Comparison of ENCODE assay signal across 1 cellular context in the genomic region with DNA sequence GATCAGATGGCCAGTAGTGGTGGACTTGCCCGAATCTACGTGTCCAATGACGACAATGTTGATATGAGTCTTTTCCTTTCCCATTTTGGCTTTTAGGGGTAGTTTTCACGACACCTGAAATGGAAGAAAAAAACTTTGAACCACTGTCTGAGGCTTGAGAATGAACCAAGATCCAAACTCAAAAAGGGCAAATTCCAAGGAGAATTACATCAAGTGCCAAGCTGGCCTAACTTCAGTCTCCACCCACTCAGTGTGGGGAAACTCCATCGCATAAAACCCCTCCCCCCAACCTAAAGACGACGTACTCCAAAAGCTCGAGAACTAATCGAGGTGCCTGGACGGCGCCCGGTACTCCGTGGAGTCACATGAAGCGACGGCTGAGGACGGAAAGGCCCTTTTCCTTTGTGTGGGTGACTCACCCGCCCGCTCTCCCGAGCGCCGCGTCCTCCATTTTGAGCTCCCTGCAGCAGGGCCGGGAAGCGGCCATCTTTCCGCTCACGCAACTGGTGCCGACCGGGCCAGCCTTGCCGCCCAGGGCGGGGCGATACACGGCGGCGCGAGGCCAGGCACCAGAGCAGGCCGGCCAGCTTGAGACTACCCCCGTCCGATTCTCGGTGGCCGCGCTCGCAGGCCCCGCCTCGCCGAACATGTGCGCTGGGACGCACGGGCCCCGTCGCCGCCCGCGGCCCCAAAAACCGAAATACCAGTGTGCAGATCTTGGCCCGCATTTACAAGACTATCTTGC.
TF ChIP-seq lines count a peak whose summit lies in the region.

No MANE protein-coding gene starts in this region.

TF ChIP-seq in PFSK-1, 5 proteins besides CTCF, POLR2A, EP300 and RAD21 (continued from another document):
- TF ChIP-seq FOXP2 (optimal IDR thresholded peaks at IDR 0.05; ENCODE audit: borderline replicate concordance, extremely low read depth, extremely low read length, insufficient read depth): no peak
